ENCODE assay signal across 32 cellular contexts in the genomic region with DNA sequence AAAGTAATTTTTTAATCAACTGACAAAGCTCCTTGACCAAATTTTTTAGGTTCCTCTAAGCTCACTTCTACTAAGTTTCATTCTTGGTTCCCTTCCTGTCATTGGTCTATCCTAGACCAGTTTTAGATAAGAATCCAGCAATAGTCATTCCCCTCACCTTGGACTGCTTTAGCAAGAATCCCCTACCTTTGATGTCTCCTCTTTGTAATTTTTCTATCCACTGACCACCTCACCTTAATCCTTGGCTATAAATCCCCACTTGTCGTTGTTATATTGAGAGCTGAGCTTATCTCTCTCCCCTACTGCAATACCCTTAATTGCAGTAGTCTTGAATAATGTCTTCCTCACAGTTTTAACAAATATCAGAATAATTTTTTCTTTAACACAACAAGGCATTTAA.
"Had no signal": no experiment of that assay in that cellular context is flagged by ENCODE, and none has a peak within 500 bp of the region (broad histone marks: within the 10 kb centered on the region; RNA-seq: fewer than 3 reads in every experiment).

No MANE protein-coding gene starts in this region.

- H3K4me1 Mint-ChIP-seq: nephron progenitor cell had no signal

- H3K27me3 ChIP-seq: esophagus squamous epithelium, left lung, pancreas, sigmoid colon, suprapubic skin, tibial artery, upper lobe of right lung had no signal

- H3K27ac Mint-ChIP-seq: activated T-helper 1 cell treated with anti-CD3 and anti-CD28 coated beads, Interleukin-12 subunit alpha, Interleukin-12 subunit beta, Interleukin-2, Interleukin-4 antibody, amounts not matched to agents 30 ng/mL and 10 ng/mL and 1 ng/mL, durations not matched to agents 14 hours and 24 hours and 36 hours; nephron progenitor cell; stimulated activated naive B cell treated with anti-CD40 and anti-IgM and Interleukin-4, amounts not matched to agents 10 μg/mL and 1 μg/mL and 100 μg/mL, for 72 hours had no signal

- FAIRE-seq: bronchial epithelial cell, colon, endometrium, pancreas, small intestine had no signal

- H3K27ac ChIP-seq: epithelial cell of prostate, esophagus squamous epithelium, left lung, pancreas, psoas muscle, sigmoid colon, suprapubic skin, tibial artery, upper lobe of right lung, WERI-Rb-1 had no signal

- H3K4me1 ChIP-seq: esophagus squamous epithelium, left lung, pancreas, psoas muscle, suprapubic skin, tibial artery, upper lobe of right lung had no signal

- H3K9me3 ChIP-seq: esophagus squamous epithelium, left lung, mucosa of descending colon, pancreas, psoas muscle, sigmoid colon, suprapubic skin, tibial artery, upper lobe of right lung had no signal

- H3K4me3 ChIP-seq: esophagus squamous epithelium, left lung, lung, mucosa of descending colon, pancreas, psoas muscle, sigmoid colon, suprapubic skin, tibial artery, upper lobe of right lung had no signal

- H3K4me3 Mint-ChIP-seq: activated T-helper 1 cell treated with anti-CD3 and anti-CD28 coated beads, Interleukin-12 subunit alpha, Interleukin-12 subunit beta, Interleukin-2, Interleukin-4 antibody, amounts not matched to agents 30 ng/mL and 10 ng/mL and 1 ng/mL, durations not matched to agents 14 hours and 24 hours and 36 hours; central memory CD8-positive, alpha-beta T cell; nephron progenitor cell; stimulated activated naive B cell treated with anti-CD40 and anti-IgM and Interleukin-4, amounts not matched to agents 10 μg/mL and 1 μg/mL and 100 μg/mL, for 72 hours had no signal

- H3K27me3 Mint-ChIP-seq: central memory CD8-positive, alpha-beta T cell; stimulated activated naive B cell treated with anti-CD40 and anti-IgM and Interleukin-4, amounts not matched to agents 10 μg/mL and 1 μg/mL and 100 μg/mL, for 72 hours had no signal

- H3K9me3 Mint-ChIP-seq: activated T-helper 1 cell treated with anti-CD3 and anti-CD28 coated beads, Interleukin-12 subunit alpha, Interleukin-12 subunit beta, Interleukin-2, Interleukin-4 antibody, amounts not matched to agents 30 ng/mL and 10 ng/mL and 1 ng/mL, durations not matched to agents 14 hours and 24 hours and 36 hours; central memory CD8-positive, alpha-beta T cell; nephron progenitor cell; stimulated activated naive B cell treated with anti-CD40 and anti-IgM and Interleukin-4, amounts not matched to agents 10 μg/mL and 1 μg/mL and 100 μg/mL, for 72 hours had no signal

- DNase-seq: activated CD4-positive, alpha-beta T cell treated with anti-CD3 and anti-CD28 coated beads for 48 hours; activated CD4-positive, alpha-beta T cell treated with anti-CD3 and anti-CD28 coated beads, Interleukin-2, amount 50 U/mL, for 48 hours; activated CD8-positive, alpha-beta memory T cell treated with anti-CD3 and anti-CD28 coated beads, Interleukin-2, amount 50 U/mL, for 4 hours; activated gamma-delta T cell treated with Interleukin-2 at 50 U/mL for 16 hours; activated naive CD4-positive, alpha-beta T cell treated with anti-CD3 and anti-CD28 coated beads, Interleukin-2, amount 50 U/mL, for 16 hours; activated T-cell treated with anti-CD3 and anti-CD28 coated beads, Interleukin-2, amount 50 U/mL, for 1 hour; effector CD8-positive, alpha-beta T cell; esophagus squamous epithelium; foreskin melanocyte; left lung; mucosa of descending colon; nephron progenitor cell; pancreas; psoas muscle; sigmoid colon; small intestine; stimulated activated CD4-positive, alpha-beta T cell treated with anti-CD3 and anti-CD28 coated beads, Interleukin-4, amount 100 ng/mL, for 24 hours; stimulated activated CD8-positive, alpha-beta memory T cell treated with anti-CD3 and anti-CD28 coated beads, Interleukin-4, amount 100 ng/mL, for 48 hours; stimulated activated naive B cell treated with anti-CD40 and anti-IgM and Interleukin-4, amounts not matched to agents 10 μg/mL and 1 μg/mL and 100 μg/mL, for 72 hours; T-helper 9 cell; tibial artery; upper lobe of right lung; WERI-Rb-1 had no signal

- ATAC-seq: activated CD4-positive, CD25-positive, alpha-beta regulatory T cell treated with anti-CD3 and anti-CD28 coated beads, Interleukin-2, amount 50 U/mL, for 24 hours; left lung; mucosa of descending colon; pancreas; psoas muscle; stimulated activated naive B cell treated with anti-CD40 and anti-IgM and Interleukin-4, amounts not matched to agents 10 μg/mL and 1 μg/mL and 100 μg/mL, for 72 hours; upper lobe of right lung had no signal
